ENCODE assay signal across 12 cellular contexts in genomic region chr22:18035740-18036139, GRCh38. TPM values are rescaled to one million over a fixed set of nuclear protein-coding genes. Genes with fewer than 3 reads are reported as not detected.
DNase-seq lines count a peak whose midpoint lies in the region; ATAC-seq, FAIRE-seq and TF ChIP-seq lines count a peak whose summit lies in the region.
"Had no signal": no experiment of that assay in that cellular context is flagged by ENCODE, and none has a peak within 500 bp of the region (broad histone marks: within the 10 kb centered on the region; RNA-seq: fewer than 3 reads in every experiment).

No MANE protein-coding gene starts in this region.

- intact Hi-C loops in kidney (cut with DNase I) (no loop called here), upper lobe of right lung (cut with DNase I) (no loop called here)

- no peak overlapping the region for H3K9ac ChIP-seq in kidney (ENCODE audit: low read length in 2 of 2)

- H3K4me1 ChIP-seq in SJCRH30: peaks cover 7% of the 10 kb centered on the region; the same call in 1 of the 2 replicates
- H3K4me1 ChIP-seq in kidney (ENCODE audit: control insufficient read depth in 1 of 2, insufficient read depth in 1 of 2, low read depth in 1 of 2, low read length in 2 of 2): peaks cover 2 to 16% of the 10 kb centered on the region in 2 donors
- H3K4me1 ChIP-seq in upper lobe of right lung: peaks cover 8% of the 10 kb centered on the region

- TF ChIP-seq CTCF in kidney (IDR thresholded peaks at IDR 0.05; ENCODE audit: borderline replicate concordance, extremely low read depth, insufficient read depth) (no peak), upper lobe of right lung (IDR thresholded peaks at IDR 0.05) (no peak)

- FAIRE-seq in kidney (lab: Jason Lieb, UNC): no peak

- H3K36me3 ChIP-seq in SJCRH30 (no peaks in the 10 kb centered on the region), kidney (ENCODE audit: control insufficient read depth in 1 of 2, insufficient read depth in 2 of 2, low read length in 2 of 2) (no peaks in the 10 kb centered on the region), upper lobe of right lung (no peaks in the 10 kb centered on the region)

- H3K27me3 ChIP-seq in SJCRH30: no peaks in the 10 kb centered on the region
- H3K27me3 ChIP-seq in upper lobe of right lung: peaks cover 4% of the 10 kb centered on the region

- no peak overlapping the region for H3K27ac ChIP-seq in SJCRH30
- H3K27ac ChIP-seq in kidney (ENCODE audit: low read depth in 2 of 2, low read length in 2 of 2): no peak overlapping the region
- no peak overlapping the region for H3K27ac ChIP-seq in upper lobe of right lung
- H3K27ac ChIP-seq: HL-60 had no signal

- DNase-seq in NOMO-1 treated with DMSO at 0.1 percent for 48 hours (lab: John Stamatoyannopoulos, UW; ENCODE audit: unreplicated experiment): peak; percentile 44
- DNase-seq in NOMO-1 treated with dmso at 0.1 percent for 144 hours (lab: John Stamatoyannopoulos, UW; ENCODE audit: unreplicated experiment): no peak
- DNase-seq in SJCRH30: peak; percentile 28 to 53
- peak; percentile 88 for DNase-seq in kidney
- no peak for DNase-seq in upper lobe of right lung
- DNase-seq: activated T-cell treated with anti-CD3 and anti-CD28 coated beads for 4 hours, NCI-H524 had no signal

- H3K4me3 ChIP-seq in SJCRH30: no peak overlapping the region
- no peak overlapping the region for H3K4me3 ChIP-seq in kidney (ENCODE audit: low read length in 2 of 2)
- H3K4me3 ChIP-seq in upper lobe of right lung: no peak overlapping the region
- H3K4me3 ChIP-seq: smooth muscle cell had no signal

- H3K9me3 ChIP-seq in SJCRH30 (replicated peaks) (no peaks in the 10 kb centered on the region), kidney (ENCODE audit: control insufficient read depth in 1 of 2, low read length in 2 of 2) (no peaks in the 10 kb centered on the region), upper lobe of right lung (no peaks in the 10 kb centered on the region)

- ATAC-seq in upper lobe of right lung (peak; percentile 57), GM21423 (IDR thresholded peaks at IDR 0.05; ENCODE audit: unreplicated experiment) (no peak), GM21447 (IDR thresholded peaks at IDR 0.05; ENCODE audit: unreplicated experiment) (no peak), GM21723 (IDR thresholded peaks at IDR 0.05; ENCODE audit: unreplicated experiment) (no peak)

RNA-seq across cellular contexts. Expression of gene MICAL3, which starts 11.4 kb away (rescaled TPM):
- 21.9 and 26.1 TPM in 2 replicates for total RNA-seq in SJCRH30 (2014; rRNA removed; shearing (Covaris generic))
- 99.4 TPM for total RNA-seq in kidney
- 5.0 TPM for polyA plus RNA-seq in kidney (ENCODE audit: insufficient read depth, low read depth, low replicate concordance)
- total RNA-seq in upper lobe of right lung: 31.2 TPM

RNA-seq across cellular contexts. Expression of gene PEX26, which starts 42.0 kb away (rescaled TPM):
- 14.4 and 16.4 TPM in 2 replicates for total RNA-seq in SJCRH30 (2014; rRNA removed; shearing (Covaris generic))
- 45.2 TPM for total RNA-seq in kidney
- polyA plus RNA-seq in kidney (ENCODE audit: insufficient read depth, low read depth, low replicate concordance): 18.1 TPM
- total RNA-seq in upper lobe of right lung: 35.5 TPM

Comparison
In these comparisons a context has a peak if more than half of its experiments do, and no peak if none do; other contexts are left out.
1. DNase-seq: peak in NOMO-1 treated with DMSO at 0.1 percent for 48 hours (single experiment), SJCRH30 (2 of 2) and kidney (single experiment); none in NOMO-1 treated with dmso at 0.1 percent for 144 hours (single experiment) and upper lobe of right lung (single experiment).